ENCODE assay signal across 15 cellular contexts in genomic region chr10:76082956-76083355, GRCh38.
DNase-seq lines count a peak whose midpoint lies in the region; ATAC-seq, FAIRE-seq and TF ChIP-seq lines count a peak whose summit lies in the region.
"Had no signal": no experiment of that assay in that cellular context is flagged by ENCODE, and none has a peak within 500 bp of the region (broad histone marks: within the 10 kb centered on the region; RNA-seq: fewer than 3 reads in every experiment).

No MANE protein-coding gene starts in this region.

- H2AFZ ChIP-seq in keratinocyte (ENCODE audit: control insufficient read depth, low read length) (peak overlapping the region; percentile 51), MM.1S (ENCODE audit: low read length) (no peak overlapping the region)

- no peak for TF ChIP-seq POLR2A in adrenal gland (IDR thresholded peaks at IDR 0.05)

- H3K9ac ChIP-seq in keratinocyte (ENCODE audit: control insufficient read depth, extremely low read depth, insufficient read depth, low read length) (no peak overlapping the region), MM.1S (ENCODE audit: low read length) (no peak overlapping the region)

- no peaks in the 10 kb centered on the region for H3F3A ChIP-seq in MM.1S (ENCODE audit: insufficient read depth, low read length)

- DNase-seq in AG09309 (ENCODE audit: low read depth) (peak; percentile 14), HS-5 (ENCODE audit: low read depth) (peak; percentile 63), astrocyte of the hippocampus (ENCODE audit: low read depth, low spot score) (peak; percentile 84), keratinocyte (ENCODE audit: low read depth, low spot score) (peak; percentile 13), NCI-H2196 treated with DMSO at 0.1 percent for 48 hours (lab: John Stamatoyannopoulos, UW; ENCODE audit: unreplicated experiment) (no peak), adrenal gland (no peak), left lobe of liver (ENCODE audit: low spot score) (no peak), MM.1S (no peak)
- DNase-seq: activated naive CD4-positive, alpha-beta T cell; CD4-positive, CD25-positive, alpha-beta regulatory T cell; NCI-H1048; NCI-H774; trophoblast cell had no signal

- no peaks in the 10 kb centered on the region for H3K9me1 ChIP-seq in keratinocyte (ENCODE audit: control insufficient read depth, extremely low read depth, insufficient read depth, low read length)

- H3K27ac ChIP-seq in keratinocyte (ENCODE audit: control insufficient read depth, insufficient read depth, low read length) (no peak overlapping the region), adrenal gland (no peak overlapping the region), MM.1S (ENCODE audit: low read length) (no peak overlapping the region)
- H3K27ac ChIP-seq: SK-N-MC had no signal

- TF ChIP-seq CTCF in AG09309 (IDR thresholded peaks at IDR 0.05; ENCODE audit: control insufficient read depth, insufficient read depth, low read depth, low read length, missing control alignments) (no peak), keratinocyte (optimal IDR thresholded peaks at IDR 0.05 in 1 of 3, IDR thresholded peaks at IDR 0.05 in 1 of 3, conservative IDR thresholded peaks at IDR 0.05 in 1 of 3; ENCODE audit: extremely low read depth in 1 of 3, insufficient read depth in 2 of 3, low read length in 3 of 3) (no peak), adrenal gland (IDR thresholded peaks at IDR 0.05) (no peak), MM.1S (IDR thresholded peaks at IDR 0.05; ENCODE audit: low read length) (no peak)

- H3K9me3 ChIP-seq in keratinocyte (ENCODE audit: control insufficient read depth, low read depth, low read length) (no peaks in the 10 kb centered on the region), adrenal gland (replicated peaks in 1 of 3) (no peaks in the 10 kb centered on the region), MM.1S (replicated peaks; ENCODE audit: insufficient read depth, low read length) (no peaks in the 10 kb centered on the region)
- H3K9me3 ChIP-seq: HAP-1 had no signal

- H3K4me3 ChIP-seq in AG09309 (ENCODE audit: control insufficient read depth, low read depth, low read length) (no peak overlapping the region), keratinocyte (ENCODE audit: control insufficient read depth in 2 of 3, extremely low read depth in 1 of 3, insufficient read depth in 2 of 3, low read depth in 1 of 3, low read length in 3 of 3) (no peak overlapping the region), adrenal gland (no peak overlapping the region), MM.1S (ENCODE audit: low read length) (no peak overlapping the region)
- H3K4me3 ChIP-seq: HAP-1, SK-N-MC had no signal

- H3K27me3 ChIP-seq in keratinocyte (ENCODE audit: control insufficient read depth, extremely low read depth, insufficient read depth, low read length), result no peaks in the 10 kb centered on the region
- H3K27me3 ChIP-seq in adrenal gland, result no peaks in the 10 kb centered on the region
- no peaks in the 10 kb centered on the region for H3K27me3 ChIP-seq in MM.1S (replicated peaks; ENCODE audit: insufficient read depth, low read length)

- peak; percentile 88 for FAIRE-seq in keratinocyte (lab: Jason Lieb, UNC)

- H3K4me2 ChIP-seq in keratinocyte (ENCODE audit: control insufficient read depth, extremely low read depth, insufficient read depth, low read depth, low read length), result peak overlapping the region; percentile 43
- H3K4me2 ChIP-seq in MM.1S (ENCODE audit: low read depth, low read length), result no peak overlapping the region

- no peaks in the 10 kb centered on the region for H3K9me2 ChIP-seq in MM.1S (replicated peaks; ENCODE audit: insufficient read depth, low read length)

- intact Hi-C loops in adrenal gland (cut with DNase I), result no loop called here

- H3K36me3 ChIP-seq in keratinocyte (ENCODE audit: control insufficient read depth in 2 of 2, extremely low read depth in 1 of 2, insufficient read depth in 2 of 2, low read length in 2 of 2) (no peaks in the 10 kb centered on the region), adrenal gland (replicated peaks in 1 of 2) (no peaks in the 10 kb centered on the region), MM.1S (replicated peaks; ENCODE audit: insufficient read depth, low read length) (no peaks in the 10 kb centered on the region)
- H3K36me3 ChIP-seq: HAP-1 had no signal

- H3K4me1 ChIP-seq in keratinocyte (ENCODE audit: control insufficient read depth, extremely low read depth, insufficient read depth, low read length) (peaks cover 9% of the 10 kb centered on the region), adrenal gland (replicated peaks in 1 of 2) (peaks cover 17 to 37% of the 10 kb centered on the region in 2 donors), MM.1S (ENCODE audit: low read length) (no peaks in the 10 kb centered on the region)
- H3K4me1 ChIP-seq: HAP-1 had no signal

- 92 to 100% (median 100%) methylated on average over 1 of the region's 1 CpG for WGBS in adrenal gland, 4 donors

- H4K20me1 ChIP-seq in keratinocyte (ENCODE audit: control insufficient read depth, extremely low read depth, insufficient read depth, low read length) (no peaks in the 10 kb centered on the region), MM.1S (ENCODE audit: insufficient read depth, low read length) (no peaks in the 10 kb centered on the region)

- no peaks in the 10 kb centered on the region for H3K79me2 ChIP-seq in keratinocyte (ENCODE audit: control insufficient read depth, insufficient read depth, low read length)
- H3K79me2 ChIP-seq in MM.1S (ENCODE audit: low read length), result no peaks in the 10 kb centered on the region

- no peak for ATAC-seq in left lobe of liver

- dilution Hi-C loops in keratinocyte (cut with MboI; ENCODE audit: extremely low pct_ligation_motif_present, low sequenced_read_pairs), result no loop called here

Comparison
In these comparisons a context has a peak if more than half of its experiments do, and no peak if none do; other contexts are left out.
1. DNase-seq: peak in AG09309 (single experiment), HS-5 (single experiment), astrocyte of the hippocampus (single experiment) and keratinocyte (single experiment); none in NCI-H2196 treated with DMSO at 0.1 percent for 48 hours (single experiment), adrenal gland (0 of 7), left lobe of liver (single experiment) and MM.1S (single experiment).